ENCODE assay signal across 15 cellular contexts in genomic region chr1:115336741-115337140, GRCh38. TPM values are rescaled to one million over a fixed set of nuclear protein-coding genes. Genes with fewer than 3 reads are reported as not detected.
DNase-seq lines count a peak whose midpoint lies in the region; ATAC-seq, FAIRE-seq and TF ChIP-seq lines count a peak whose summit lies in the region.
"Had no signal": no experiment of that assay in that cellular context is flagged by ENCODE, and none has a peak within 500 bp of the region (broad histone marks: within the 10 kb centered on the region; RNA-seq: fewer than 3 reads in every experiment).

No MANE protein-coding gene starts in this region.

- no peak for ATAC-seq in GM18861 (IDR thresholded peaks at IDR 0.05; ENCODE audit: unreplicated experiment)
- ATAC-seq: activated CD8-positive, alpha-beta T cell treated with anti-CD3 and anti-CD28 coated beads for 36 hours; stimulated activated naive CD8-positive, alpha-beta T cell treated with anti-CD3 and anti-CD28 coated beads, Interleukin-15, amount 100 ng/mL, for 72 hours had no signal

- H3K36me3 Mint-ChIP-seq in astrocyte (ENCODE audit: low read depth, unreplicated experiment) (no peaks in the 10 kb centered on the region), CD14-positive monocyte (peaks cover 0 to 2% of the 10 kb centered on the region in 2 donors)

- H3K27ac Mint-ChIP-seq in astrocyte (ENCODE audit: unreplicated experiment) (no peak overlapping the region), CD14-positive monocyte (no peak overlapping the region)
- H3K27ac Mint-ChIP-seq: activated CD8-positive, alpha-beta T cell treated with anti-CD3 and anti-CD28 coated beads for 36 hours; stimulated activated naive CD8-positive, alpha-beta T cell treated with anti-CD3 and anti-CD28 coated beads, Interleukin-15, amount 100 ng/mL, for 72 hours had no signal

- H2AFZ ChIP-seq in astrocyte (ENCODE audit: low read depth, low read length), result no peak overlapping the region

- peaks cover 73% of the 10 kb centered on the region for H3K27me3 ChIP-seq in HUES48 (ENCODE audit: control insufficient read depth, insufficient read depth, low read length)
- peaks cover 3% of the 10 kb centered on the region for H3K27me3 ChIP-seq in astrocyte (ENCODE audit: insufficient read depth, low read length)

- DNase-seq in AG08395 (ENCODE audit: low spot score) (peak; percentile 40), astrocyte (ENCODE audit: low read depth) (no peak), NCI-H1436 treated with DMSO at 0.1 percent for 48 hours (lab: John Stamatoyannopoulos, UW) (no peak), GM13976 (ENCODE audit: low spot score) (no peak), CD14-positive monocyte (ENCODE audit: low spot score) (no peak)
- DNase-seq: activated CD8-positive, alpha-beta T cell treated with anti-CD3 and anti-CD28 coated beads for 36 hours; activated effector memory CD4-positive, alpha-beta T cell treated with anti-CD3 and anti-CD28 coated beads, Interleukin-2, amount 50 U/mL, for 16 hours; GDM1; mucosa of descending colon; stimulated activated naive CD8-positive, alpha-beta T cell treated with anti-CD3 and anti-CD28 coated beads, Interleukin-15, amount 100 ng/mL, for 72 hours; T1000 had no signal

- 0 out of 2 replicates have a peak, but pooled peaks cover 3% of the 10 kb centered on the region for H3K4me1 ChIP-seq in HUES48 (ENCODE audit: control insufficient read depth, insufficient read depth, low read length)
- peaks cover 12% of the 10 kb centered on the region for H3K4me1 ChIP-seq in astrocyte (ENCODE audit: insufficient read depth, low read length)
- peaks cover 14% of the 10 kb centered on the region for H3K4me1 ChIP-seq in mesodermal cell (ENCODE audit: control insufficient read depth, insufficient read depth, low read length, poor library complexity, severe bottlenecking)

- H3K9me3 Mint-ChIP-seq in astrocyte (ENCODE audit: unreplicated experiment) (no peaks in the 10 kb centered on the region), CD14-positive monocyte (peaks cover 0 to 8% (median 5%) of the 10 kb centered on the region in 7 donors)
- H3K9me3 Mint-ChIP-seq: activated CD8-positive, alpha-beta T cell treated with anti-CD3 and anti-CD28 coated beads for 36 hours; stimulated activated naive CD8-positive, alpha-beta T cell treated with anti-CD3 and anti-CD28 coated beads, Interleukin-15, amount 100 ng/mL, for 72 hours had no signal

- H3K4me1 Mint-ChIP-seq in astrocyte (ENCODE audit: low read depth, unreplicated experiment) (peaks cover 33% of the 10 kb centered on the region), CD14-positive monocyte (peaks cover 54% of the 10 kb centered on the region)
- H3K4me1 Mint-ChIP-seq: stimulated activated naive CD8-positive, alpha-beta T cell treated with anti-CD3 and anti-CD28 coated beads, Interleukin-15, amount 100 ng/mL, for 72 hours had no signal

- H3K4me3 ChIP-seq in HUES48 (ENCODE audit: low read depth, low read length) (peak overlapping the region; percentile 89; the same call in 1 of the 2 replicates), astrocyte (ENCODE audit: insufficient read depth, low read depth, low read length) (peak overlapping the region; percentile 77), mesodermal cell (ENCODE audit: extremely low read depth, insufficient read depth, low read length, poor library complexity, severe bottlenecking) (peak overlapping the region; percentile 61)
- H3K4me3 ChIP-seq: mucosa of descending colon had no signal

- H3K9me3 ChIP-seq in HUES48 (ENCODE audit: control insufficient read depth, insufficient read depth, low read length) (no peaks in the 10 kb centered on the region), astrocyte (ENCODE audit: insufficient read depth, low read depth, low read length) (no peaks in the 10 kb centered on the region), mesodermal cell (ENCODE audit: control insufficient read depth, low read length) (no peaks in the 10 kb centered on the region)
- H3K9me3 ChIP-seq: mucosa of descending colon had no signal

- H3K9ac ChIP-seq in HUES48 (ENCODE audit: low read depth, low read length) (no peak overlapping the region), astrocyte (ENCODE audit: low read length) (peak overlapping the region; percentile 90)

- in situ Hi-C loops in GM13976 (cut with MboI; ENCODE audit: low sequenced_read_pairs, unreplicated experiment), result no loop called here

- H3K36me3 ChIP-seq in HUES48 (ENCODE audit: control insufficient read depth, insufficient read depth, low read length) (no peaks in the 10 kb centered on the region), astrocyte (ENCODE audit: insufficient read depth, low read length) (no peaks in the 10 kb centered on the region), mesodermal cell (ENCODE audit: control insufficient read depth, insufficient read depth, low read length) (peaks cover 4% of the 10 kb centered on the region)

- H3K27me3 Mint-ChIP-seq in astrocyte (ENCODE audit: low read depth, unreplicated experiment) (peaks cover 13% of the 10 kb centered on the region), CD14-positive monocyte (ENCODE audit: low read depth in 3 of 3) (peaks cover 41 to 52% (median 43%) of the 10 kb centered on the region in 3 donors)

- intact Hi-C loops in CD14-positive monocyte (cut with micrococcal nuclease), result no loop called here

- peak overlapping the region; percentile 99 for H3K4me2 ChIP-seq in astrocyte (ENCODE audit: low read length)

- H3K27ac ChIP-seq in HUES48 (ENCODE audit: low read depth, low read length), result no peak overlapping the region
- no peak overlapping the region for H3K27ac ChIP-seq in astrocyte (ENCODE audit: low read depth, low read length)
- no peak overlapping the region for H3K27ac ChIP-seq in mesodermal cell (ENCODE audit: low read depth, low read length, severe bottlenecking)

- no peaks in the 10 kb centered on the region for H4K20me1 ChIP-seq in astrocyte (ENCODE audit: insufficient read depth, low read length)

- 76 to 100% methylated on average over 2 to 3 of the region's 3 CpGs for WGBS in mesodermal cell (ENCODE audit: insufficient coverage in 2 of 2), 2 experiments

- no peak for FAIRE-seq in astrocyte (lab: Jason Lieb, UNC)

- H3K79me2 ChIP-seq in astrocyte (ENCODE audit: insufficient read depth, low read length), result peaks cover 13% of the 10 kb centered on the region

- H3K4me3 Mint-ChIP-seq in astrocyte (ENCODE audit: unreplicated experiment) (peak overlapping the region; percentile 79), CD14-positive monocyte (peak overlapping the region in 1 of 2 donors; percentile 54)
- H3K4me3 Mint-ChIP-seq: activated CD8-positive, alpha-beta T cell treated with anti-CD3 and anti-CD28 coated beads for 36 hours; stimulated activated naive CD8-positive, alpha-beta T cell treated with anti-CD3 and anti-CD28 coated beads, Interleukin-15, amount 100 ng/mL, for 72 hours had no signal

- TF ChIP-seq CTCF in astrocyte (IDR thresholded peaks at IDR 0.05; ENCODE audit: insufficient read depth, low read depth, low read length), result no peak
- TF ChIP-seq CTCF in GM13976 (IDR thresholded peaks at IDR 0.05; ENCODE audit: borderline replicate concordance, control extremely low read depth, extremely low read depth, insufficient read depth, missing control alignments), result no peak
- no peak for TF ChIP-seq CTCF in CD14-positive monocyte (IDR thresholded peaks at IDR 0.05)

RNA-seq across cellular contexts. Expression of gene NGF, which starts 1.3 kb away (rescaled TPM):
- 12.5 and 12.9 TPM in 2 replicates for total RNA-seq in astrocyte
- polyA plus RNA-seq in mesodermal cell (2013, experiment 1 of 2), result 1.6 TPM
- 2.0 TPM for polyA plus RNA-seq in mesodermal cell (2013, experiment 2 of 2)
- not detected for polyA plus RNA-seq in CD14-positive monocyte
- total RNA-seq: activated CD8-positive, alpha-beta T cell treated with anti-CD3 and anti-CD28 coated beads for 36 hours; LHCN-M2 had no signal
